ENCODE assay signal across 16 cellular contexts in genomic region chr6:3210024-3210610, GRCh38. TPM values are rescaled to one million over a fixed set of nuclear protein-coding genes. Genes with fewer than 3 reads are reported as not detected.
A peak's percentile ranks its signal among the peaks of the same experiment; 100 is the strongest.
DNase-seq lines count a peak whose midpoint lies in the region; ATAC-seq, FAIRE-seq and TF ChIP-seq lines count a peak whose summit lies in the region.
"Had no signal": no experiment of that assay in that cellular context is flagged by ENCODE, and none has a peak within 500 bp of the region (broad histone marks: within the 10 kb centered on the region; RNA-seq: fewer than 3 reads in every experiment).

No MANE protein-coding gene starts in this region.

- 71% methylated on average over 8 of the region's 9 CpGs for WGBS in K562 (ENCODE audit: insufficient coverage, low coverage, missing lambda C conversion rate)

- peak overlapping the region; percentile 96 for H3K27ac Mint-ChIP-seq in activated T-cell treated with anti-CD3 and anti-CD28 coated beads, Interleukin-2, amount 50 U/mL, for 24 hours
- H3K27ac Mint-ChIP-seq: nephron progenitor cell had no signal

- H3K27ac ChIP-seq in K562 (ENCODE audit: extremely low read depth, low read depth, low read length): peak overlapping the region; percentile 75; the same call in 2 of the 3 replicates
- no peak overlapping the region for H3K27ac ChIP-seq in WERI-Rb-1
- no peak overlapping the region for H3K27ac ChIP-seq in vagina
- H3K27ac ChIP-seq: HL-60 had no signal

- H3K9me3 ChIP-seq in K562 (replicated peaks; ENCODE audit: control insufficient read depth, insufficient read depth, low read depth, low read length) (no peaks in the 10 kb centered on the region), WERI-Rb-1 (ENCODE audit: severe bottlenecking) (no peaks in the 10 kb centered on the region), vagina (no peaks in the 10 kb centered on the region)
- H3K9me3 ChIP-seq: heart left ventricle, left lung had no signal

- TF ChIP-seq CTCF in K562 (IDR thresholded peaks at IDR 0.05 in 2 of 3, conservative IDR thresholded peaks at IDR 0.05 in 1 of 3; ENCODE audit: insufficient read depth in 2 of 3, low read depth in 1 of 3, low read length in 3 of 3) (no peak), WERI-Rb-1 (IDR thresholded peaks at IDR 0.05; ENCODE audit: low read depth, low read length) (no peak), omental fat pad (IDR thresholded peaks at IDR 0.05) (no peak), vagina (IDR thresholded peaks at IDR 0.05) (no peak)

- H3K4me1 ChIP-seq in K562 (replicated peaks in 1 of 2; ENCODE audit: control insufficient read depth in 2 of 2, insufficient read depth in 2 of 2, low read length in 2 of 2): peaks cover 33 to 44% of the 10 kb centered on the region in 2 experiments
- peaks cover 29% of the 10 kb centered on the region for H3K4me1 ChIP-seq in vagina
- H3K4me1 ChIP-seq: left lung had no signal

- H3K4me3 ChIP-seq in K562 (no peak overlapping the region), WERI-Rb-1 (ENCODE audit: low read depth, low read length) (no peak overlapping the region), vagina (no peak overlapping the region)
- H3K4me3 ChIP-seq: heart left ventricle, left lung had no signal

- TF ChIP-seq POLR2A in K562 (conservative IDR thresholded peaks at IDR 0.05) (no peak), vagina (IDR thresholded peaks at IDR 0.05) (no peak)

- in situ Hi-C loops in K562 (cut with MboI): no loop called here

- H3K4me3 Mint-ChIP-seq in activated T-cell treated with anti-CD3 and anti-CD28 coated beads, Interleukin-2, amount 50 U/mL, for 24 hours: no peak overlapping the region
- H3K4me3 Mint-ChIP-seq: nephron progenitor cell had no signal

- ATAC-seq in HG02759 (IDR thresholded peaks at IDR 0.05; ENCODE audit: unreplicated experiment) (peak; percentile 22), K562 (no peak), omental fat pad (ENCODE audit: low FRiP score) (no peak)
- peak; percentile 1 for ATAC-seq in stimulated activated naive CD8-positive, alpha-beta T cell treated with anti-CD3 and anti-CD28 coated beads, Interleukin-15, Interleukin-2, amounts not matched to agents 100 U/mL and 50 U/mL, for 24 hours

- H3K9ac ChIP-seq in K562 (ENCODE audit: insufficient read depth in 1 of 2, low read depth in 2 of 2, low read length in 2 of 2): peak overlapping the region in 1 of 2 experiments; percentile 7; a peak in 1 of 4 replicates

- POLR2A ChIA-PET in K562 (lab: Yijun Ruan, JAX): interaction anchor here (1.2 to 4.3 kb wide), 5 partner anchors 10 to 67 kb away, joined by 3 to 21 read pairs (median 4); partner anchors contain the start of gene TUBB2A

- H3K27me3 Mint-ChIP-seq in activated T-cell treated with anti-CD3 and anti-CD28 coated beads, Interleukin-2, amount 50 U/mL, for 24 hours: peaks cover 35% of the 10 kb centered on the region

- peaks cover 33% of the 10 kb centered on the region for H3K4me1 Mint-ChIP-seq in activated T-cell treated with anti-CD3 and anti-CD28 coated beads, Interleukin-2, amount 50 U/mL, for 24 hours (ENCODE audit: low read depth)

- no peak for FAIRE-seq in K562 (lab: Jason Lieb, UNC)
- FAIRE-seq: small intestine had no signal

- no peaks in the 10 kb centered on the region for H3K9me3 Mint-ChIP-seq in activated T-cell treated with anti-CD3 and anti-CD28 coated beads, Interleukin-2, amount 50 U/mL, for 24 hours

- TF ChIP-seq EP300 in K562 (IDR thresholded peaks at IDR 0.05; ENCODE audit: low read length): no peak

- H3K27me3 ChIP-seq in K562 (ENCODE audit: control insufficient read depth in 2 of 2, insufficient read depth in 2 of 2, low read length in 2 of 2) (no peaks in the 10 kb centered on the region), WERI-Rb-1 (ENCODE audit: insufficient read depth, low read depth, severe bottlenecking) (no peaks in the 10 kb centered on the region), vagina (no peaks in the 10 kb centered on the region)

- peak overlapping the region; percentile 90 for H2AFZ ChIP-seq in K562 (ENCODE audit: low read depth, low read length)

- CTCF ChIA-PET in K562 (lab: Yijun Ruan, JAX; ENCODE audit: low intra/inter-chr PET ratio): no interaction called here

- H3K36me3 ChIP-seq in K562 (ENCODE audit: control insufficient read depth, insufficient read depth, low read length): no peaks in the 10 kb centered on the region
- H3K36me3 ChIP-seq in WERI-Rb-1: no peaks in the 10 kb centered on the region
- no peaks in the 10 kb centered on the region for H3K36me3 ChIP-seq in vagina
- H3K36me3 ChIP-seq: heart left ventricle, left lung had no signal

- H3K4me2 ChIP-seq in K562 (ENCODE audit: insufficient read depth, low read length): no peak overlapping the region

- H4K20me1 ChIP-seq in K562 (replicated peaks; ENCODE audit: control insufficient read depth, insufficient read depth, low read length): no peaks in the 10 kb centered on the region

- intact Hi-C loops in K562 (cut with micrococcal nuclease) (no loop called here), vagina (cut with DNase I) (no loop called here)

- H3K9me1 ChIP-seq in K562 (ENCODE audit: control insufficient read depth, insufficient read depth, low read length): no peaks in the 10 kb centered on the region

- no peak for TF ChIP-seq RAD21 in K562 (CRISPR knock-in tag; conservative IDR thresholded peaks at IDR 0.05 in 1 of 2, IDR thresholded peaks at IDR 0.05 in 1 of 2)

- H3K36me3 Mint-ChIP-seq in activated T-cell treated with anti-CD3 and anti-CD28 coated beads, Interleukin-2, amount 50 U/mL, for 24 hours (ENCODE audit: low read depth): no peaks in the 10 kb centered on the region

- no peak for DNase-seq in activated T-cell treated with anti-CD3 and anti-CD28 coated beads, Interleukin-2, amount 50 U/mL, for 24 hours
- no peak for DNase-seq in activated T-cell treated with anti-CD3 and anti-CD28 coated beads, Interleukin-2, amount 50 U/mL, for 48 hours
- DNase-seq in K562 (ENCODE audit: extremely low read depth in 1 of 4, low spot score in 3 of 4) (no peak), WERI-Rb-1 (no peak), omental fat pad (ENCODE audit: low spot score) (no peak), vagina (ENCODE audit: extremely low spot score in 2 of 2) (no peak)
- DNase-seq in stimulated activated naive CD8-positive, alpha-beta T cell treated with anti-CD3 and anti-CD28 coated beads, Interleukin-15, Interleukin-2, amounts not matched to agents 100 U/mL and 50 U/mL, for 24 hours: no peak
- DNase-seq: activated gamma-delta T cell; central memory CD4-positive, alpha-beta T cell; heart left ventricle; left lung; NCI-H2081 treated with DMSO at 0.1 percent for 48 hours; nephron progenitor cell; small intestine had no signal

- no TSS peak for BruUV-seq in K562 (replicated peaks; lab: Mats Ljungman, UMichigan)

- H3K79me2 ChIP-seq in K562 (ENCODE audit: control insufficient read depth, insufficient read depth, low read length): no peaks in the 10 kb centered on the region

RNA-seq across cellular contexts. Expression of gene TUBB2B, which starts 17.3 kb away (rescaled TPM):
- total RNA-seq in K562 (2011; cell fraction: chromatin; rRNA removed; ENCODE audit: low replicate concordance): 1.7 and 4.6 TPM in 2 replicates
- total RNA-seq in K562 (2011; cell fraction: nucleolus; rRNA removed): 5.0 and 6.5 TPM in 2 replicates
- total RNA-seq in K562 (2011; cell fraction: nucleoplasm; rRNA removed): 3.4 and 3.9 TPM in 2 replicates
- total RNA-seq in K562 (2014; rRNA removed) (6.4 and 7.3 TPM in 2 replicates), K562 (2014; rRNA removed; fragmentation: Illumina TruSeq; extraction: Trizol) (1.6 and 2.3 TPM in 2 replicates), K562 (2015; rRNA removed; fragmentation: Illumina TruSeq; extraction: Trizol) (3.3 and 3.8 TPM in 2 replicates), K562 (2021) (5.1 and 5.8 TPM in 2 replicates), omental fat pad (1 to 10 TPM; 2.4 to 8.9 (median 3.9) TPM), vagina (6.9 TPM)
- polyA plus RNA-seq in K562 (2011; rRNA removed) (9.7 and 14.5 TPM in 2 replicates), K562 (2014; fragmentation: Illumina TruSeq; extraction: Trizol) (4.6 and 9.1 TPM in 2 replicates), K562 (2014; fragmentation: Nextera tagmentation; extraction: Ambion mirVana) (under 1 TPM; 0.11 to 0.18 TPM), K562 (2014; rRNA removed) (6.1 and 7.0 TPM in 2 replicates)
- polyA plus RNA-seq in K562 (2011; cell fraction: cytosol; rRNA removed): 18.8 and 24.4 TPM in 2 replicates
- 5.8 and 7.2 TPM in 2 replicates for polyA plus RNA-seq in K562 (2011; cell fraction: nucleus; rRNA removed)
- polyA plus RNA-seq in K562 (2012): 9.9 and 11.3 TPM in 2 replicates
- 5.1 and 6.2 TPM in 2 replicates for polyA minus RNA-seq in K562 (2011; rRNA and poly(A)+ RNA removed)
- polyA minus RNA-seq in K562 (2011; cell fraction: cytosol; rRNA and poly(A)+ RNA removed): 7.5 and 11.3 TPM in 2 replicates
- polyA minus RNA-seq in K562 (2011; cell fraction: nucleus; rRNA and poly(A)+ RNA removed): 2.7 and 6.1 TPM in 2 replicates

RNA-seq across cellular contexts. Expression of gene PSMG4, which starts 48.6 kb away (rescaled TPM):
- 101 and 118 TPM in 2 replicates for total RNA-seq in K562 (2011; cell fraction: chromatin; rRNA removed; ENCODE audit: low replicate concordance)
- total RNA-seq in K562 (2011; cell fraction: nucleolus; rRNA removed): 85.9 and 99.7 TPM in 2 replicates
- total RNA-seq in K562 (2011; cell fraction: nucleoplasm; rRNA removed): 97.7 and 105 TPM in 2 replicates
- 123 and 126 TPM in 2 replicates for total RNA-seq in K562 (2014; rRNA removed)
- total RNA-seq in K562 (2014; rRNA removed; fragmentation: Illumina TruSeq; extraction: Trizol): 41.4 and 42.7 TPM in 2 replicates
- 52.0 and 56.4 TPM in 2 replicates for total RNA-seq in K562 (2015; rRNA removed; fragmentation: Illumina TruSeq; extraction: Trizol)
- 74.4 and 81.6 TPM in 2 replicates for total RNA-seq in K562 (2021)
- 62.2 and 64.5 TPM in 2 replicates for polyA plus RNA-seq in K562 (2011; rRNA removed)
- polyA plus RNA-seq in K562 (2011; cell fraction: cytosol; rRNA removed): 83.4 and 238 TPM in 2 replicates
- polyA plus RNA-seq in K562 (2011; cell fraction: nucleus; rRNA removed): 74.0 and 91.4 TPM in 2 replicates
- polyA plus RNA-seq in K562 (2012): 79.5 and 80.8 TPM in 2 replicates
- polyA plus RNA-seq in K562 (2014; fragmentation: Illumina TruSeq; extraction: Trizol): 29.0 and 49.1 TPM in 2 replicates
- 10 to 100 TPM; 12.9 to 19.4 TPM for polyA plus RNA-seq in K562 (2014; fragmentation: Nextera tagmentation; extraction: Ambion mirVana)
- 165 and 185 TPM in 2 replicates for polyA plus RNA-seq in K562 (2014; rRNA removed)
- 30.7 and 32.6 TPM in 2 replicates for polyA minus RNA-seq in K562 (2011; rRNA and poly(A)+ RNA removed)
- polyA minus RNA-seq in K562 (2011; cell fraction: cytosol; rRNA and poly(A)+ RNA removed): 14.1 and 15.7 TPM in 2 replicates
- 39.4 and 48.7 TPM in 2 replicates for polyA minus RNA-seq in K562 (2011; cell fraction: nucleus; rRNA and poly(A)+ RNA removed)
- 10 to 100 TPM in 3 of 4 donors, 1 to 10 TPM in 1; 6.8 to 25.2 (median 23.3) TPM for total RNA-seq in omental fat pad
- total RNA-seq in vagina: 25.0 TPM

RNA-seq across cellular contexts. Expression of gene TUBB2A, which starts 52.8 kb away (rescaled TPM):
- total RNA-seq in K562 (2011; cell fraction: chromatin; rRNA removed; ENCODE audit: low replicate concordance): 19.1 and 41.5 TPM in 2 replicates
- total RNA-seq in K562 (2011; cell fraction: nucleolus; rRNA removed): 35.0 and 37.2 TPM in 2 replicates
- 24.8 and 26.5 TPM in 2 replicates for total RNA-seq in K562 (2011; cell fraction: nucleoplasm; rRNA removed)
- total RNA-seq in K562 (2014; rRNA removed) (92.1 and 101 TPM in 2 replicates), K562 (2014; rRNA removed; fragmentation: Illumina TruSeq; extraction: Trizol) (18.1 and 23.5 TPM in 2 replicates), K562 (2015; rRNA removed; fragmentation: Illumina TruSeq; extraction: Trizol) (43.2 and 44.9 TPM in 2 replicates), K562 (2021) (81.8 and 82.4 TPM in 2 replicates), omental fat pad (100 to 1,000 TPM in 2 of 4 donors, 10 to 100 TPM in 2; 62.4 to 134 (median 97.8) TPM), vagina (72.7 TPM)
- polyA plus RNA-seq in K562 (2011; rRNA removed) (45.6 and 52.0 TPM in 2 replicates), K562 (2014; fragmentation: Illumina TruSeq; extraction: Trizol) (50.1 and 68.1 TPM in 2 replicates), K562 (2014; fragmentation: Nextera tagmentation; extraction: Ambion mirVana) (1 to 10 TPM; 3.6 to 6.3 TPM), K562 (2014; rRNA removed) (73.1 and 73.4 TPM in 2 replicates)
- 57.7 and 124 TPM in 2 replicates for polyA plus RNA-seq in K562 (2011; cell fraction: cytosol; rRNA removed)
- 49.0 and 58.3 TPM in 2 replicates for polyA plus RNA-seq in K562 (2011; cell fraction: nucleus; rRNA removed)
- 70.6 and 119 TPM in 2 replicates for polyA plus RNA-seq in K562 (2012)
- polyA minus RNA-seq in K562 (2011; rRNA and poly(A)+ RNA removed): 29.1 and 41.2 TPM in 2 replicates
- polyA minus RNA-seq in K562 (2011; cell fraction: cytosol; rRNA and poly(A)+ RNA removed): 61.6 and 63.4 TPM in 2 replicates
- 17.5 and 22.9 TPM in 2 replicates for polyA minus RNA-seq in K562 (2011; cell fraction: nucleus; rRNA and poly(A)+ RNA removed)

Comparison
In these comparisons a context has a peak if more than half of its experiments do, and no peak if none do; other contexts are left out.
1. ATAC-seq: peak in HG02759 (single experiment) and stimulated activated naive CD8-positive, alpha-beta T cell treated with anti-CD3 and anti-CD28 coated beads, Interleukin-15, Interleukin-2, amounts not matched to agents 100 U/mL and 50 U/mL, for 24 hours (single experiment); none in K562 (single experiment) and omental fat pad (single experiment).